In genomic region chr12:79517363-79517762, GRCh38 we compare ENCODE assay signal across 11 cellular contexts.
"Had no signal": no experiment of that assay in that cellular context is flagged by ENCODE, and none has a peak within 500 bp of the region (broad histone marks: within the 10 kb centered on the region; RNA-seq: fewer than 3 reads in every experiment).

No MANE protein-coding gene starts in this region.

- H3K9ac ChIP-seq: GM23248 had no signal

- H2AFZ ChIP-seq: GM23248, GM23338 had no signal

- H3K4me3 ChIP-seq: GM23248, GM23338, HAP-1 had no signal

- ATAC-seq: GM23338, HCT116 had no signal

- H3K36me3 ChIP-seq: HAP-1 had no signal

- FAIRE-seq: H1, H54 had no signal

- H3K9me3 Mint-ChIP-seq: GM23338, HFFc6 had no signal

- H3K9me3 ChIP-seq: HAP-1 had no signal

- H3K27ac ChIP-seq: GM23248 had no signal

- H3K4me2 ChIP-seq: GM23338 had no signal

- H3K4me3 Mint-ChIP-seq: GM23338, H9, HFFc6 had no signal

- DNase-seq: GM23248, GOT3, H7, H9, HCEC 1CT, HFFc6 had no signal

- H3K27ac Mint-ChIP-seq: GM23338, H9, HFFc6 had no signal
